Comparison of ENCODE assay signal across 7 cellular contexts in the genomic region with DNA sequence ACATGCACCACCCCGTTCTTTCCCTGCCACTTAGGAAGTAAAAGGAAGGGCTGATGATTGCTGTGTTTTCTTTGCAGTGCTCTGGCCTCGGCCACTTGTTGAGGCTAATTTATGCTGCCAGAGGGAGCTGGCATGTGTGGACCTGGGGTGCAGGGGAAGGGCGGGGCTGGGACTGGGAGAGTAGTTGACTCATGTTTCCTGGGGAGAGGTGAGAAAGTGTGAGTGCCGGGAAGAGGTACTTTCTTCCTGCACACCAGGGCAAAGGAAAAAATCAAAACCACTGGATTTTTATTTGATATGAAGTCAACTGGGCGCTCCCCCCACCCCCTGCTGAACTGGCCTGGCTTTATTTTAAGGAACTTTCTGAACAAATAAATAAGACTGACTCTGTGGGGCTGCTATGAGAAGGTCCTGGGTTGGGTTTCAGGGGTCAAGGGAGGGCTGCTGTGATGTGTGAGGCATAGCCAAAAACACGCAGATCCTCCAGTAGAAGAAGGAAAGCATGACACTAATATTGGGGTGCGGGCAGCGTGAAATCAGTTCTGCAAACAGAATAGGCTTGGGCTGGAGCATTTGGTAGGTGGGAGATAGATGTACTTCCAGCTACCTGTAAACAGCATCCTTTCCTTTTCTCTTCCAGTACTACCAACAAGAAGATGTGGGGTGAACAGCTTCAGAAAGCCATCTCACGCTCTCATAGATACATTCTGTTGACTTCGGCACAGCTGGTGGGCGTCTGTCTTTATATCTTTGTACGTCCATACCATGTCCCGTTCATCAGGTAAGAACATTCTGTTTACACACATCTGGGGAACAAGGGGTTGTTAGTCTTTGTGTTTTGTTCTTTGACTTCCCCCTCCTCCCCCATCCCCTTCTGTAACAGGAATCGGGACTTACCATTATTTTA.
DNase-seq lines count a peak whose midpoint lies in the region; ATAC-seq and TF ChIP-seq lines count a peak whose summit lies in the region.

No MANE protein-coding gene starts in this region.

- H3K4me1 ChIP-seq in HEK293 (ENCODE audit: control insufficient read depth, insufficient read depth, low read length): no peaks in the 10 kb centered on the region

- POLR2A ChIA-PET in HEK293 (lab: Yijun Ruan, JAX): interaction anchor here (0.5 kb wide), 1 partner anchor 391 kb away, joined by 3 read pairs; no protein-coding TSS in a partner anchor

- TF ChIP-seq CTCF in HEK293 (tag by site-specific recombination; IDR thresholded peaks at IDR 0.05) (no peak), fibroblast of mammary gland (conservative IDR thresholded peaks at IDR 0.05; ENCODE audit: control insufficient read depth, insufficient read depth, low read depth, low read length) (no peak)

- ATAC-seq in HG03571 (IDR thresholded peaks at IDR 0.05; ENCODE audit: unreplicated experiment): no peak

- H3K27ac ChIP-seq in HEK293 (ENCODE audit: extremely low read depth, low read depth, low read length): no peak overlapping the region

- DNase-seq in SW480 (ENCODE audit: low spot score) (peak; percentile 63), fibroblast of mammary gland (ENCODE audit: low read depth) (peak; percentile 61), smooth muscle cell of the brain vasculature (ENCODE audit: low read depth, low spot score) (peak; percentile 74), cerebellum (ENCODE audit: low spot score) (no peak)
- no peak for DNase-seq in stimulated activated naive CD4-positive, alpha-beta T cell treated with Interleukin-2 at 50 U/mL for 16 hours (lab: John Stamatoyannopoulos, UW)

- CTCF ChIA-PET in HEK293 (lab: Yijun Ruan, JAX): interaction anchor here (0.9 to 4.5 kb wide), 4 partner anchors 14 to 43 kb away, joined by 3 to 24 read pairs (median 6); no protein-coding TSS in a partner anchor

- no peak overlapping the region for H3K4me3 ChIP-seq in HEK293 (ENCODE audit: low read depth, low read length)
- no peak overlapping the region for H3K4me3 ChIP-seq in fibroblast of mammary gland (ENCODE audit: control insufficient read depth, low read depth, low read length)

- no peaks in the 10 kb centered on the region for H3K9me3 ChIP-seq in HEK293 (ENCODE audit: control insufficient read depth, insufficient read depth, low read depth, low read length)

- peaks cover 0 to 78% of the 10 kb centered on the region in 2 experiments; a peak in 2 of 3 replicates for H3K36me3 ChIP-seq in HEK293 (ENCODE audit: control insufficient read depth in 2 of 2, insufficient read depth in 1 of 2, low read length in 2 of 2)

TF ChIP-seq in HEK293, 187 proteins besides CTCF, POLR2A, EP300 and RAD21:
- TF ChIP-seq ZNF624 (tag by site-specific recombination; IDR thresholded peaks at IDR 0.05): no peak
- TF ChIP-seq, protein P1, sequence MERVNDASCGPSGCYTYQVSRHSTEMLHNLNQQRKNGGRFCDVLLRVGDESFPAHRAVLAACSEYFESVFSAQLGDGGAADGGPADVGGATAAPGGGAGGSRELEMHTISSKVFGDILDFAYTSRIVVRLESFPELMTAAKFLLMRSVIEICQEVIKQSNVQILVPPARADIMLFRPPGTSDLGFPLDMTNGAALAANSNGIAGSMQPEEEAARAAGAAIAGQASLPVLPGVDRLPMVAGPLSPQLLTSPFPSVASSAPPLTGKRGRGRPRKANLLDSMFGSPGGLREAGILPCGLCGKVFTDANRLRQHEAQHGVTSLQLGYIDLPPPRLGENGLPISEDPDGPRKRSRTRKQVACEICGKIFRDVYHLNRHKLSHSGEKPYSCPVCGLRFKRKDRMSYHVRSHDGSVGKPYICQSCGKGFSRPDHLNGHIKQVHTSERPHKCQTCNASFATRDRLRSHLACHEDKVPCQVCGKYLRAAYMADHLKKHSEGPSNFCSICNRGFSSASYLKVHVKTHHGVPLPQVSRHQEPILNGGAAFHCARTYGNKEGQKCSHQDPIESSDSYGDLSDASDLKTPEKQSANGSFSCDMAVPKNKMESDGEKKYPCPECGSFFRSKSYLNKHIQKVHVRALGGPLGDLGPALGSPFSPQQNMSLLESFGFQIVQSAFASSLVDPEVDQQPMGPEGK (tag by site-specific recombination; IDR thresholded peaks at IDR 0.05): peak; percentile 20; the same call in 1 of the 2 replicates
- TF ChIP-seq SCRT1 (tag by site-specific recombination; IDR thresholded peaks at IDR 0.05; ENCODE audit: borderline replicate concordance): no peak
- TF ChIP-seq SCRT2 (tag by site-specific recombination; IDR thresholded peaks at IDR 0.05): peak; percentile 97
- peak; percentile 33; the same call in 1 of the 2 replicates for TF ChIP-seq KLF1 (tag by site-specific recombination; IDR thresholded peaks at IDR 0.05)
- peak; percentile 76 for TF ChIP-seq PRDM1 (tag by site-specific recombination; IDR thresholded peaks at IDR 0.05)
- TF ChIP-seq SP7 (tag by site-specific recombination; IDR thresholded peaks at IDR 0.05): peak; percentile 25; the same call in 1 of the 2 replicates
- TF ChIP-seq ZIC2 (tag by site-specific recombination; IDR thresholded peaks at IDR 0.05): peak; percentile 58
TF ChIP-seq in HEK293: peak in this region for 6.

Comparison
In these comparisons a context has a peak if more than half of its experiments do, and no peak if none do; other contexts are left out.
1. DNase-seq: peak in SW480 (single experiment), fibroblast of mammary gland (single experiment) and smooth muscle cell of the brain vasculature (single experiment); none in cerebellum (single experiment) and stimulated activated naive CD4-positive, alpha-beta T cell treated with Interleukin-2 at 50 U/mL for 16 hours (single experiment).